Comparison of ENCODE assay signal across 8 cellular contexts in the genomic region with DNA sequence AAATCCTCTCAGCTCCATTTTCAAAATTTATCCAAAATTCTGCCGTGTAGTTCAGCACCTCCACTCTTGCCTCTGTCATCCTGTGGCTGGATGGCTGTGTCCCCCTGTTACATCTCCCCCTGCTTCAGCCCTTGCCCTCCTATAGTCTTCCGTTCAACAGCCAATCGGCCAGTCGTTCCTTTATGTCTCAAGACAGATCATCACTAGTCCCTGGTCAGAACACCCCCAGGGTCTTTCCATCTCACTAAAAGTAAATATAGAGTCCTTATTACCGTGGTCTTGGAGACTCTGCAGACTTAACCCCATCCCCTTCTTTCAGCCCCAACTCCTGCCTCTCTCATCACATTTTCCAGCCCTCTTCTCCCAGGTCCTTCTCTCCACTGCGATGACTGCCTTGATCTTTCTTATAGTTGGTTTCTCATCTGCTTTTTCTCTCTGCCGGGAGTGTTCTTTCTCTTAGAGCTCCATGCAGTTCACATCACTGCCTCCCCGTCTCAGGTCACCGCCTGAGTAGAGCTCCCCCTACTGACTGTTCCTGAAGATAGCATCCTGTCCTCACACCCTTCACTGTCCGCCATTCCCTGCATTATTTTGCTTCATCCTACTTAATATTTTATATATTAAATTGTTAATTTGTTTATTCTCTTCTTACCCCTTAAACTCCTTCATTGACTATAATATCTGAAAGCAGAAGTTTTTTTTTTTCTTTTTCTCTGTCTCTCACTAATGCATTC.
DNase-seq lines count a peak whose midpoint lies in the region; ATAC-seq, FAIRE-seq and TF ChIP-seq lines count a peak whose summit lies in the region.

No MANE protein-coding gene starts in this region.

- no peaks in the 10 kb centered on the region for H3K4me1 Mint-ChIP-seq in endothelial cell (ENCODE audit: unreplicated experiment)

- no peaks in the 10 kb centered on the region for H3K9me3 Mint-ChIP-seq in endothelial cell (ENCODE audit: unreplicated experiment)

- H3K36me3 Mint-ChIP-seq in endothelial cell (ENCODE audit: low read depth, unreplicated experiment) = no peaks in the 10 kb centered on the region

- ATAC-seq in GM19035 (IDR thresholded peaks at IDR 0.05; ENCODE audit: unreplicated experiment) (peak; percentile 89), HG03025 (IDR thresholded peaks at IDR 0.05; ENCODE audit: low FRiP score, unreplicated experiment) (peak; percentile 92), omental fat pad (ENCODE audit: low FRiP score) (no peak)

- no peaks in the 10 kb centered on the region for H3K27me3 Mint-ChIP-seq in endothelial cell (ENCODE audit: unreplicated experiment)

- no peak overlapping the region for H3K4me3 Mint-ChIP-seq in endothelial cell (ENCODE audit: unreplicated experiment)

- no peak for FAIRE-seq in D721Med (lab: Jason Lieb, UNC)

- peak; percentile 28 for TF ChIP-seq CTCF in D721Med (IDR thresholded peaks at IDR 0.05; ENCODE audit: insufficient read depth, missing control alignments)
- TF ChIP-seq CTCF in endothelial cell (IDR thresholded peaks at IDR 0.05; ENCODE audit: unreplicated experiment) = peak; percentile 47
- TF ChIP-seq CTCF in omental fat pad (IDR thresholded peaks at IDR 0.05) = no peak

- H3K27ac Mint-ChIP-seq in endothelial cell (ENCODE audit: unreplicated experiment) = no peak overlapping the region

- DNase-seq in D721Med (ENCODE audit: insufficient read length, low spot score) = no peak
- peak; percentile 21 for DNase-seq in NCI-H526 treated with DMSO at 0.1 percent for 48 hours (lab: John Stamatoyannopoulos, UW)
- peak; percentile 36 for DNase-seq in endothelial cell (ENCODE audit: low spot score)
- DNase-seq in renal cortical epithelial cell (ENCODE audit: low read depth) = peak; percentile 6
- DNase-seq in omental fat pad (ENCODE audit: low spot score) = no peak
- no peak for DNase-seq in activated T-cell treated with anti-CD3 and anti-CD28 coated beads, Interleukin-2, amount 50 U/mL, for 1 hour

Comparison
In these comparisons a context has a peak if more than half of its experiments do, and no peak if none do; other contexts are left out.
1. DNase-seq: peak in NCI-H526 treated with DMSO at 0.1 percent for 48 hours (single experiment), endothelial cell (single experiment) and renal cortical epithelial cell (single experiment); none in D721Med (single experiment), omental fat pad (single experiment) and activated T-cell treated with anti-CD3 and anti-CD28 coated beads, Interleukin-2, amount 50 U/mL, for 1 hour (single experiment).
2. CTCF ChIP-seq: peak in D721Med (single experiment) and endothelial cell (single experiment); none in omental fat pad (0 of 3).